ENCODE assay signal across 21 cellular contexts in the genomic region with DNA sequence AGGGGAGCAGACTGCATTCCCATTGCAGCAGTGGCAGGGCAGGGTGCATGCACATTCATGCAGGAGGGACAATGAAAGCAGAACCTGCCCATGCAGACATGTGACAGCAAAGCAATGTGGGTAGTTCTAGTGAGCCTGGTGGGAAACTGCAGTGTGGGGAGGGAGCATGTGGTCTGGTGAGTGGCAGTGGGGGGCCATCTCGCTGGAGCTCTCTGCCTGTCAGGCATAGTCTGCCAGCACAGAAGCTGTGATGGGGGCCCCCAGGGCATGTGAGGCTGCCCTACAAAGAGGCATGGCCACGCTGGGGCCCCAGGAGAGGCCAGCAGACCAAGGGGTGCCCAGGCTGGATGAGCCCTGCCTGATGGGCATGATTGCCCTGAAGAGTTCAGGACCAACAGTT.
"Had no signal": no experiment of that assay in that cellular context is flagged by ENCODE, and none has a peak within 500 bp of the region (broad histone marks: within the 10 kb centered on the region; RNA-seq: fewer than 3 reads in every experiment).

No MANE protein-coding gene starts in this region.

- H3K27ac Mint-ChIP-seq: activated CD4-positive, alpha-beta T cell treated with anti-CD3 and anti-CD28 coated beads, Interleukin-2, amount 10 ng/mL, durations not matched to agents 7 days and 5 days; activated CD8-positive, alpha-beta memory T cell treated with anti-CD3 and anti-CD28 coated beads, Interleukin-2, amount 10 ng/mL, durations not matched to agents 7 days and 5 days; activated CD8-positive, alpha-beta T cell treated with anti-CD3 and anti-CD28 coated beads for 36 hours; activated naive CD4-positive, alpha-beta T cell treated with anti-CD3 and anti-CD28 coated beads, Interleukin-2, amount 10 ng/mL, durations not matched to agents 7 days and 5 days; progenitor cell of endocrine pancreas had no signal

- DNase-seq: activated CD4-positive, alpha-beta T cell treated with anti-CD3 and anti-CD28 coated beads, Interleukin-2, amount 10 ng/mL, durations not matched to agents 7 days and 5 days; activated CD4-positive, CD25-positive, alpha-beta regulatory T cell treated with anti-CD3 and anti-CD28 coated beads, Interleukin-2, amount 50 U/mL, for 72 hours; activated CD8-positive, alpha-beta memory T cell treated with anti-CD3 and anti-CD28 coated beads, Interleukin-2, amount 10 ng/mL, durations not matched to agents 7 days and 5 days; activated CD8-positive, alpha-beta T cell treated with anti-CD3 and anti-CD28 coated beads for 36 hours; activated effector memory CD4-positive, alpha-beta T cell treated with anti-CD3 and anti-CD28 coated beads, Interleukin-2, amount 50 U/mL, for 16 hours; activated naive CD4-positive, alpha-beta T cell treated with anti-CD3 and anti-CD28 coated beads, Interleukin-2, amount 10 ng/mL, durations not matched to agents 7 days and 5 days; activated T-cell treated with anti-CD3 and anti-CD28 coated beads for 4 hours; anterior cingulate cortex; body of pancreas; heart left ventricle; left ventricle myocardium superior; retina; stimulated activated CD4-positive, alpha-beta T cell treated with anti-CD3 and anti-CD28 coated beads, Interleukin-4, amount 100 ng/mL, for 1 hour; stomach; trophoblast cell; WERI-Rb-1 had no signal

- H3K27ac ChIP-seq: body of pancreas, cardiac muscle cell, heart left ventricle, stomach, suprapubic skin, vagina, WERI-Rb-1 had no signal

- H3K9me3 ChIP-seq: body of pancreas, stomach, suprapubic skin, vagina had no signal

- H3K36me3 ChIP-seq: cardiac muscle cell, heart left ventricle, stomach, suprapubic skin, vagina, WERI-Rb-1 had no signal

- H3K36me3 Mint-ChIP-seq: activated naive CD4-positive, alpha-beta T cell treated with anti-CD3 and anti-CD28 coated beads, Interleukin-2, amount 10 ng/mL, durations not matched to agents 7 days and 5 days had no signal

- H3K4me1 Mint-ChIP-seq: activated CD8-positive, alpha-beta memory T cell treated with anti-CD3 and anti-CD28 coated beads, Interleukin-2, amount 10 ng/mL, durations not matched to agents 7 days and 5 days; activated naive CD4-positive, alpha-beta T cell treated with anti-CD3 and anti-CD28 coated beads, Interleukin-2, amount 10 ng/mL, durations not matched to agents 7 days and 5 days; neural crest cell had no signal

- H3K9me3 Mint-ChIP-seq: activated CD8-positive, alpha-beta T cell treated with anti-CD3 and anti-CD28 coated beads for 36 hours had no signal

- H3K27me3 Mint-ChIP-seq: activated CD4-positive, alpha-beta T cell treated with anti-CD3 and anti-CD28 coated beads, Interleukin-2, amount 10 ng/mL, durations not matched to agents 7 days and 5 days; activated CD8-positive, alpha-beta T cell treated with anti-CD3 and anti-CD28 coated beads for 36 hours; activated naive CD4-positive, alpha-beta T cell treated with anti-CD3 and anti-CD28 coated beads, Interleukin-2, amount 10 ng/mL, durations not matched to agents 7 days and 5 days; progenitor cell of endocrine pancreas had no signal

- H3K4me3 Mint-ChIP-seq: activated CD4-positive, alpha-beta T cell treated with anti-CD3 and anti-CD28 coated beads, Interleukin-2, amount 10 ng/mL, durations not matched to agents 7 days and 5 days; activated CD8-positive, alpha-beta memory T cell treated with anti-CD3 and anti-CD28 coated beads, Interleukin-2, amount 10 ng/mL, durations not matched to agents 7 days and 5 days; activated CD8-positive, alpha-beta T cell treated with anti-CD3 and anti-CD28 coated beads for 36 hours; activated naive CD4-positive, alpha-beta T cell treated with anti-CD3 and anti-CD28 coated beads, Interleukin-2, amount 10 ng/mL, durations not matched to agents 7 days and 5 days; neural crest cell had no signal

- H3K4me3 ChIP-seq: body of pancreas, cardiac muscle cell, heart left ventricle, stomach, suprapubic skin, vagina had no signal

- ATAC-seq: activated CD8-positive, alpha-beta memory T cell treated with anti-CD3 and anti-CD28 coated beads, Interleukin-2, amount 10 ng/mL, durations not matched to agents 7 days and 5 days; body of pancreas; heart left ventricle; left ventricle myocardium superior had no signal
